In the genomic region with DNA sequence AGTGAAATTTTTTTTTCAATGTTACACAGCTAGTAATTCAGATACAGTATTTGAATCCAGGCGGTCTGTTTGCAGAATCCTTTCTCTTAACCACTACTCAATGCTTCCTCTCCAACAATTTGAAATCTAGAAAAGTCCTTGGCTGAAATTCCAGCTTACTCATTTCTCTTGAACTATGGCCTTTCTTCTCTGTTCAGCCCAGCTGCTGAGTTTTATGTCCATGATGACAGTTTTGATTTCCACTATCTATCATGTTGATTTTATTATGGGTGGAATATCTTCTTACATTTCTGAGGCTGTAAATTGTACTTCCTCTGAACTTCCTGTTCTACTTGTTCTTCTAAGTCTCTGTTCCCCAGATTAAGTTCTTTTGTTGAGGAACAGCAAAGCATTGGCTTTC, we compare ENCODE assay signal across 18 cellular contexts.
DNase-seq lines count a peak whose midpoint lies in the region; TF ChIP-seq lines count a peak whose summit lies in the region.
"Had no signal": no experiment of that assay in that cellular context is flagged by ENCODE, and none has a peak within 500 bp of the region (broad histone marks: within the 10 kb centered on the region; RNA-seq: fewer than 3 reads in every experiment).

No MANE protein-coding gene starts in this region.

- no peak overlapping the region for H3K4me3 Mint-ChIP-seq in nephron
- H3K4me3 Mint-ChIP-seq: CD4-positive, alpha-beta T cell; HFFc6 had no signal

- no peak for TF ChIP-seq CTCF in fibroblast of lung (conservative IDR thresholded peaks at IDR 0.05 in 1 of 2, IDR thresholded peaks at IDR 0.05 in 1 of 2; ENCODE audit: low read depth in 1 of 2, low read length in 2 of 2)
- no peak for TF ChIP-seq CTCF in nephron (IDR thresholded peaks at IDR 0.05; ENCODE audit: unreplicated experiment in 3 of 3)

- H4K20me1 ChIP-seq in fibroblast of lung (ENCODE audit: control insufficient read depth, extremely low read depth, insufficient read depth, low read length): no peaks in the 10 kb centered on the region

- H3K4me3 ChIP-seq in fibroblast of lung (replicated peaks in 1 of 4; ENCODE audit: control extremely low read depth in 1 of 4, insufficient read depth in 1 of 4, low read depth in 3 of 4, low read length in 4 of 4): no peak overlapping the region
- H3K4me3 ChIP-seq: Peyer's patch had no signal

- peaks cover 12% of the 10 kb centered on the region for H3K4me1 Mint-ChIP-seq in nephron

- H3K79me2 ChIP-seq in fibroblast of lung (ENCODE audit: control insufficient read depth, insufficient read depth, low read length): no peaks in the 10 kb centered on the region

- no peaks in the 10 kb centered on the region for H3K4me1 ChIP-seq in fibroblast of lung (ENCODE audit: control insufficient read depth, extremely low read depth, insufficient read depth, low read length)
- H3K4me1 ChIP-seq: Peyer's patch had no signal

- no peak overlapping the region for H3K4me2 ChIP-seq in fibroblast of lung (ENCODE audit: extremely low read depth, insufficient read depth, low read length)
- H3K4me2 ChIP-seq: KMS-11 had no signal

- H3K36me3 ChIP-seq in fibroblast of lung (ENCODE audit: control insufficient read depth, insufficient read depth, low read length): no peaks in the 10 kb centered on the region
- H3K36me3 ChIP-seq: Peyer's patch had no signal

- H3K27me3 ChIP-seq in fibroblast of lung (ENCODE audit: control insufficient read depth, insufficient read depth, low read length): no peaks in the 10 kb centered on the region
- H3K27me3 ChIP-seq: Peyer's patch had no signal

- H3K27ac Mint-ChIP-seq in nephron: peak overlapping the region in 2 of 3 experiments; percentile 11 to 56
- H3K27ac Mint-ChIP-seq: CD4-positive, alpha-beta T cell; HFFc6 had no signal

- no peak overlapping the region for H2AFZ ChIP-seq in fibroblast of lung (ENCODE audit: low read length)

- no peaks in the 10 kb centered on the region for H3K9me3 ChIP-seq in fibroblast of lung (ENCODE audit: control insufficient read depth, insufficient read depth, low read depth, low read length)
- H3K9me3 ChIP-seq: Peyer's patch had no signal

- H3K36me3 Mint-ChIP-seq in nephron (ENCODE audit: low read depth): no peaks in the 10 kb centered on the region

- no peaks in the 10 kb centered on the region for H3K27me3 Mint-ChIP-seq in nephron (ENCODE audit: low read depth)
- H3K27me3 Mint-ChIP-seq: CD4-positive, alpha-beta T cell had no signal

- no peaks in the 10 kb centered on the region for H3K9me3 Mint-ChIP-seq in nephron

- H3K9ac ChIP-seq in fibroblast of lung (ENCODE audit: insufficient read depth, low read length): no peak overlapping the region
- H3K9ac ChIP-seq: KMS-11 had no signal

- DNase-seq in EH (ENCODE audit: low read depth) (peak; percentile 56), M059J (ENCODE audit: low read depth) (peak; percentile 6), fibroblast of lung (ENCODE audit: low read depth in 2 of 2) (peak; percentile 2 to 33), glomerular visceral epithelial cell (ENCODE audit: extremely low spot score) (no peak), nucleus accumbens (lab: John Stamatoyannopoulos, UW) (no peak), ecto neural progenitor cell (ENCODE audit: low spot score) (no peak)
- DNase-seq in activated effector memory CD4-positive, alpha-beta T cell treated with anti-CD3 and anti-CD28 coated beads, Interleukin-2, amount 50 U/mL, for 16 hours: no peak
- DNase-seq: CD4-positive, alpha-beta T cell; DND-41; HFFc6; MM.1S; NCI-H1105; NCI-H187 treated with DMSO at 0.1 percent for 48 hours; NCI-H510A; Peyer's patch; SHP77 had no signal

- no peak overlapping the region for H3K27ac ChIP-seq in fibroblast of lung (ENCODE audit: insufficient read depth, low read length)
- H3K27ac ChIP-seq: KMS-11, Peyer's patch had no signal

Comparison
In these comparisons a context has a peak if more than half of its experiments do, and no peak if none do; other contexts are left out.
1. DNase-seq: peak in EH (single experiment), M059J (single experiment) and fibroblast of lung (2 of 2); none in glomerular visceral epithelial cell (single experiment), nucleus accumbens (0 of 56), activated effector memory CD4-positive, alpha-beta T cell treated with anti-CD3 and anti-CD28 coated beads, Interleukin-2, amount 50 U/mL, for 16 hours (single experiment) and ecto neural progenitor cell (single experiment).